Comparison of ENCODE assay signal across 1 cellular context in the genomic region with DNA sequence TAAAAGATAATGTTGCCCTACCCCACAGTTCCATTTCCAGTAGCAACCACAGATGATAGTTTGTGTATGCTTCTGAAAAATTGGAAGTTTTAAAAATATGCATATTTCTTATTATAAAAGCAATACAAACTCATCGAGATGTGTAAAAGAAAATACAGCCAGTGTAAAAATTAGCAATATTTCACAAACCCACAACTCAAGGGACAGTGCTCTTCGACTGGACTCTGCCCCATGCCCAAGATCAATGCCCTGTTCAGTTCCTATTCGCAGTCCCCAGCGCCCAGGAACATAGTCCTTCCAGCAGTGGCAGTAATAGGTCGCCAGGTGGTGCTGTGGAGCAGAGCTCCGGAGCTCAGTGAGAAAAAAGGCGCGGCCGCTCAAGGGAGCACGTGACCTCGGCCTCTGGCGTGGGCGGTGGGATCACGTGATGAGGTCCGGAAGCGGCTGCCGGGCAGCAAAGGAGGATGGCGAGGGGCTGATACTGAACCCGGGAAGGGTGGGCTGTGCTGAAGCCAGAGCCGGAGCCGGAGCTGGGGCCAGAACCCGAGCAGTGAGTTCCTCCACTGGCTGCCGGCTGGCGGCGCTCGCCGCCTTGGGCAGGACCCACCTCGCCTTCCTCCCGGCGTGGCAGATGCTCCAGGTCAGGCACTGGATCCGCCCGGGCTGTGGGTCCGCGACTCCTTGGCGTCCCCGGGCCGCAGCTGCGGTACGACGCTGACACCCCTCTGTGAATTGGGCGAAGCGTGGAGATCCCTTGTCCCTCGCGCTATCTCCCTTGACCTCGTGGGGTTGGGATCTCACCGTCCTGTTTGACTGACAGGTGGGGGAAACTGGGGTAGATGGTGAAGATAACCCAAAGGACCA.
TF ChIP-seq lines count a peak whose summit lies in the region.

A gene (plus strand): TSS at position 430 of the 864 bp plus-strand sequence. CDS start 11,190 bp downstream, outside the sequence.

TF ChIP-seq in HepG2, 621 proteins besides CTCF, POLR2A, EP300 and RAD21 (continued from another document and continues in another):
- TF ChIP-seq, protein P1, sequence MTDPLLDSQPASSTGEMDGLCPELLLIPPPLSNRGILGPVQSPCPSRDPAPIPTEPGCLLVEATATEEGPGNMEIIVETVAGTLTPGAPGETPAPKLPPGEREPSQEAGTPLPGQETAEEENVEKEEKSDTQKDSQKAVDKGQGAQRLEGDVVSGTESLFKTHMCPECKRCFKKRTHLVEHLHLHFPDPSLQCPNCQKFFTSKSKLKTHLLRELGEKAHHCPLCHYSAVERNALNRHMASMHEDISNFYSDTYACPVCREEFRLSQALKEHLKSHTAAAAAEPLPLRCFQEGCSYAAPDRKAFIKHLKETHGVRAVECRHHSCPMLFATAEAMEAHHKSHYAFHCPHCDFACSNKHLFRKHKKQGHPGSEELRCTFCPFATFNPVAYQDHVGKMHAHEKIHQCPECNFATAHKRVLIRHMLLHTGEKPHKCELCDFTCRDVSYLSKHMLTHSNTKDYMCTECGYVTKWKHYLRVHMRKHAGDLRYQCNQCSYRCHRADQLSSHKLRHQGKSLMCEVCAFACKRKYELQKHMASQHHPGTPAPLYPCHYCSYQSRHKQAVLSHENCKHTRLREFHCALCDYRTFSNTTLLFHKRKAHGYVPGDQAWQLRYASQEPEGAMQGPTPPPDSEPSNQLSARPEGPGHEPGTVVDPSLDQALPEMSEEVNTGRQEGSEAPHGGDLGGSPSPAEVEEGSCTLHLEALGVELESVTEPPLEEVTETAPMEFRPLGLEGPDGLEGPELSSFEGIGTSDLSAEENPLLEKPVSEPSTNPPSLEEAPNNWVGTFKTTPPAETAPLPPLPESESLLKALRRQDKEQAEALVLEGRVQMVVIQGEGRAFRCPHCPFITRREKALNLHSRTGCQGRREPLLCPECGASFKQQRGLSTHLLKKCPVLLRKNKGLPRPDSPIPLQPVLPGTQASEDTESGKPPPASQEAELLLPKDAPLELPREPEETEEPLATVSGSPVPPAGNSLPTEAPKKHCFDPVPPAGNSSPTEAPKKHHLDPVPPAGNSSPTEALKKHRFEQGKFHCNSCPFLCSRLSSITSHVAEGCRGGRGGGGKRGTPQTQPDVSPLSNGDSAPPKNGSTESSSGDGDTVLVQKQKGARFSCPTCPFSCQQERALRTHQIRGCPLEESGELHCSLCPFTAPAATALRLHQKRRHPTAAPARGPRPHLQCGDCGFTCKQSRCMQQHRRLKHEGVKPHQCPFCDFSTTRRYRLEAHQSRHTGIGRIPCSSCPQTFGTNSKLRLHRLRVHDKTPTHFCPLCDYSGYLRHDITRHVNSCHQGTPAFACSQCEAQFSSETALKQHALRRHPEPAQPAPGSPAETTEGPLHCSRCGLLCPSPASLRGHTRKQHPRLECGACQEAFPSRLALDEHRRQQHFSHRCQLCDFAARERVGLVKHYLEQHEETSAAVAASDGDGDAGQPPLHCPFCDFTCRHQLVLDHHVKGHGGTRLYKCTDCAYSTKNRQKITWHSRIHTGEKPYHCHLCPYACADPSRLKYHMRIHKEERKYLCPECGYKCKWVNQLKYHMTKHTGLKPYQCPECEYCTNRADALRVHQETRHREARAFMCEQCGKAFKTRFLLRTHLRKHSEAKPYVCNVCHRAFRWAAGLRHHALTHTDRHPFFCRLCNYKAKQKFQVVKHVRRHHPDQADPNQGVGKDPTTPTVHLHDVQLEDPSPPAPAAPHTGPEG (CRISPR knock-in tag; IDR thresholded peaks at IDR 0.05): no peak
- TF ChIP-seq SIX1 (CRISPR knock-in tag; IDR thresholded peaks at IDR 0.05; ENCODE audit: borderline replicate concordance) (no peak), ZSCAN31 (CRISPR knock-in tag; IDR thresholded peaks at IDR 0.05; ENCODE audit: low read depth) (peak; percentile 87; the same call in 1 of the 2 replicates), ESRRA (CRISPR knock-in tag; IDR thresholded peaks at IDR 0.05; ENCODE audit: low read depth) (no peak), ARNT (IDR thresholded peaks at IDR 0.05) (no peak), FOXP1 (IDR thresholded peaks at IDR 0.05) (no peak), FOXP1 (CRISPR knock-in tag; IDR thresholded peaks at IDR 0.05) (no peak), PRPF4 (IDR thresholded peaks at IDR 0.05; ENCODE audit: low read depth, low read length, poor library complexity, severe bottlenecking) (no peak), ZNF577 (CRISPR knock-in tag; IDR thresholded peaks at IDR 0.05; ENCODE audit: borderline replicate concordance, low read depth) (no peak), TCF7 (IDR thresholded peaks at IDR 0.05; ENCODE audit: low read depth) (peak; percentile 29; the same call in 1 of the 2 replicates), KDM3A (CRISPR knock-in tag; IDR thresholded peaks at IDR 0.05; ENCODE audit: low read depth) (peak; percentile 76; the same call in 1 of the 2 replicates), ZNF570 (CRISPR knock-in tag; IDR thresholded peaks at IDR 0.05; ENCODE audit: borderline replicate concordance) (no peak), ZNF136 (CRISPR knock-in tag; IDR thresholded peaks at IDR 0.05; ENCODE audit: low read depth) (0 out of 2 replicates have a peak, but pooled peaks have one; percentile 82), MTF2 (CRISPR knock-in tag; IDR thresholded peaks at IDR 0.05; ENCODE audit: borderline replicate concordance) (no peak), EED (CRISPR knock-in tag; IDR thresholded peaks at IDR 0.05) (peak; percentile 85), KDM5B (CRISPR knock-in tag; IDR thresholded peaks at IDR 0.05; ENCODE audit: borderline replicate concordance) (peak; percentile 63; the same call in 1 of the 2 replicates), BCL6 (CRISPR knock-in tag; IDR thresholded peaks at IDR 0.05) (peak; percentile 64), ZSCAN21 (CRISPR knock-in tag; IDR thresholded peaks at IDR 0.05; ENCODE audit: borderline replicate concordance) (peak; percentile 61; the same call in 1 of the 2 replicates)
- TF ChIP-seq, protein P2, sequence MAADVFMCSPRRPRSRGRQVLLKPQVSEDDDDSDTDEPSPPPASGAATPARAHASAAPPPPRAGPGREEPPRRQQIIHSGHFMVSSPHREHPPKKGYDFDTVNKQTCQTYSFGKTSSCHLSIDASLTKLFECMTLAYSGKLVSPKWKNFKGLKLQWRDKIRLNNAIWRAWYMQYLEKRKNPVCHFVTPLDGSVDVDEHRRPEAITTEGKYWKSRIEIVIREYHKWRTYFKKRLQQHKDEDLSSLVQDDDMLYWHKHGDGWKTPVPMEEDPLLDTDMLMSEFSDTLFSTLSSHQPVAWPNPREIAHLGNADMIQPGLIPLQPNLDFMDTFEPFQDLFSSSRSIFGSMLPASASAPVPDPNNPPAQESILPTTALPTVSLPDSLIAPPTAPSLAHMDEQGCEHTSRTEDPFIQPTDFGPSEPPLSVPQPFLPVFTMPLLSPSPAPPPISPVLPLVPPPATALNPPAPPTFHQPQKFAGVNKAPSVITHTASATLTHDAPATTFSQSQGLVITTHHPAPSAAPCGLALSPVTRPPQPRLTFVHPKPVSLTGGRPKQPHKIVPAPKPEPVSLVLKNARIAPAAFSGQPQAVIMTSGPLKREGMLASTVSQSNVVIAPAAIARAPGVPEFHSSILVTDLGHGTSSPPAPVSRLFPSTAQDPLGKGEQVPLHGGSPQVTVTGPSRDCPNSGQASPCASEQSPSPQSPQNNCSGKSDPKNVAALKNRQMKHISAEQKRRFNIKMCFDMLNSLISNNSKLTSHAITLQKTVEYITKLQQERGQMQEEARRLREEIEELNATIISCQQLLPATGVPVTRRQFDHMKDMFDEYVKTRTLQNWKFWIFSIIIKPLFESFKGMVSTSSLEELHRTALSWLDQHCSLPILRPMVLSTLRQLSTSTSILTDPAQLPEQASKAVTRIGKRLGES (CRISPR knock-in tag; IDR thresholded peaks at IDR 0.05; ENCODE audit: borderline replicate concordance): no peak
- TF ChIP-seq, protein P3, sequence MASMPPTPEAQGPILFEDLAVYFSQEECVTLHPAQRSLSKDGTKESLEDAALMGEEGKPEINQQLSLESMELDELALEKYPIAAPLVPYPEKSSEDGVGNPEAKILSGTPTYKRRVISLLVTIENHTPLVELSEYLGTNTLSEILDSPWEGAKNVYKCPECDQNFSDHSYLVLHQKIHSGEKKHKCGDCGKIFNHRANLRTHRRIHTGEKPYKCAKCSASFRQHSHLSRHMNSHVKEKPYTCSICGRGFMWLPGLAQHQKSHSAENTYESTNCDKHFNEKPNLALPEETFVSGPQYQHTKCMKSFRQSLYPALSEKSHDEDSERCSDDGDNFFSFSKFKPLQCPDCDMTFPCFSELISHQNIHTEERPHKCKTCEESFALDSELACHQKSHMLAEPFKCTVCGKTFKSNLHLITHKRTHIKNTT (CRISPR knock-in tag; IDR thresholded peaks at IDR 0.05): no peak
- TF ChIP-seq, protein P4, sequence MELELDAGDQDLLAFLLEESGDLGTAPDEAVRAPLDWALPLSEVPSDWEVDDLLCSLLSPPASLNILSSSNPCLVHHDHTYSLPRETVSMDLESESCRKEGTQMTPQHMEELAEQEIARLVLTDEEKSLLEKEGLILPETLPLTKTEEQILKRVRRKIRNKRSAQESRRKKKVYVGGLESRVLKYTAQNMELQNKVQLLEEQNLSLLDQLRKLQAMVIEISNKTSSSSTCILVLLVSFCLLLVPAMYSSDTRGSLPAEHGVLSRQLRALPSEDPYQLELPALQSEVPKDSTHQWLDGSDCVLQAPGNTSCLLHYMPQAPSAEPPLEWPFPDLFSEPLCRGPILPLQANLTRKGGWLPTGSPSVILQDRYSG (CRISPR knock-in tag; IDR thresholded peaks at IDR 0.05): no peak
- TF ChIP-seq, protein P5, sequence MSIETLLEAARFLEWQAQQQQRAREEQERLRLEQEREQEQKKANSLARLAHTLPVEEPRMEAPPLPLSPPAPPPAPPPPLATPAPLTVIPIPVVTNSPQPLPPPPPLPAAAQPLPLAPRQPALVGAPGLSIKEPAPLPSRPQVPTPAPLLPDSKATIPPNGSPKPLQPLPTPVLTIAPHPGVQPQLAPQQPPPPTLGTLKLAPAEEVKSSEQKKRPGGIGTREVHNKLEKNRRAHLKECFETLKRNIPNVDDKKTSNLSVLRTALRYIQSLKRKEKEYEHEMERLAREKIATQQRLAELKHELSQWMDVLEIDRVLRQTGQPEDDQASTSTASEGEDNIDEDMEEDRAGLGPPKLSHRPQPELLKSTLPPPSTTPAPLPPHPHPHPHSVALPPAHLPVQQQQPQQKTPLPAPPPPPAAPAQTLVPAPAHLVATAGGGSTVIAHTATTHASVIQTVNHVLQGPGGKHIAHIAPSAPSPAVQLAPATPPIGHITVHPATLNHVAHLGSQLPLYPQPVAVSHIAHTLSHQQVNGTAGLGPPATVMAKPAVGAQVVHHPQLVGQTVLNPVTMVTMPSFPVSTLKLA (IDR thresholded peaks at IDR 0.05): peak; percentile 67
- TF ChIP-seq, protein P6, sequence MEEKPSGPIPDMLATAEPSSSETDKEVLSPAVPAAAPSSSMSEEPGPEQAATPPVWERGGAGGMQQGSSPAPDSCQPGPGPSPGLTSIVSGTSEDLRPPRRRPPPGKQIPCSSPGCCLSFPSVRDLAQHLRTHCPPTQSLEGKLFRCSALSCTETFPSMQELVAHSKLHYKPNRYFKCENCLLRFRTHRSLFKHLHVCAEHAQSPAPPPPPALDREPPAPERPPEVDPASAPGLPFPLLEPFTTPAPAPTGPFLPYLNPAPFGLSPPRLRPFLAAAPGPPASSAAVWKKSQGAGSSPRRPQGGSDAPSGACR (CRISPR knock-in tag; IDR thresholded peaks at IDR 0.05): peak; percentile 55; the same call in 1 of the 2 replicates
- TF ChIP-seq, protein P7, sequence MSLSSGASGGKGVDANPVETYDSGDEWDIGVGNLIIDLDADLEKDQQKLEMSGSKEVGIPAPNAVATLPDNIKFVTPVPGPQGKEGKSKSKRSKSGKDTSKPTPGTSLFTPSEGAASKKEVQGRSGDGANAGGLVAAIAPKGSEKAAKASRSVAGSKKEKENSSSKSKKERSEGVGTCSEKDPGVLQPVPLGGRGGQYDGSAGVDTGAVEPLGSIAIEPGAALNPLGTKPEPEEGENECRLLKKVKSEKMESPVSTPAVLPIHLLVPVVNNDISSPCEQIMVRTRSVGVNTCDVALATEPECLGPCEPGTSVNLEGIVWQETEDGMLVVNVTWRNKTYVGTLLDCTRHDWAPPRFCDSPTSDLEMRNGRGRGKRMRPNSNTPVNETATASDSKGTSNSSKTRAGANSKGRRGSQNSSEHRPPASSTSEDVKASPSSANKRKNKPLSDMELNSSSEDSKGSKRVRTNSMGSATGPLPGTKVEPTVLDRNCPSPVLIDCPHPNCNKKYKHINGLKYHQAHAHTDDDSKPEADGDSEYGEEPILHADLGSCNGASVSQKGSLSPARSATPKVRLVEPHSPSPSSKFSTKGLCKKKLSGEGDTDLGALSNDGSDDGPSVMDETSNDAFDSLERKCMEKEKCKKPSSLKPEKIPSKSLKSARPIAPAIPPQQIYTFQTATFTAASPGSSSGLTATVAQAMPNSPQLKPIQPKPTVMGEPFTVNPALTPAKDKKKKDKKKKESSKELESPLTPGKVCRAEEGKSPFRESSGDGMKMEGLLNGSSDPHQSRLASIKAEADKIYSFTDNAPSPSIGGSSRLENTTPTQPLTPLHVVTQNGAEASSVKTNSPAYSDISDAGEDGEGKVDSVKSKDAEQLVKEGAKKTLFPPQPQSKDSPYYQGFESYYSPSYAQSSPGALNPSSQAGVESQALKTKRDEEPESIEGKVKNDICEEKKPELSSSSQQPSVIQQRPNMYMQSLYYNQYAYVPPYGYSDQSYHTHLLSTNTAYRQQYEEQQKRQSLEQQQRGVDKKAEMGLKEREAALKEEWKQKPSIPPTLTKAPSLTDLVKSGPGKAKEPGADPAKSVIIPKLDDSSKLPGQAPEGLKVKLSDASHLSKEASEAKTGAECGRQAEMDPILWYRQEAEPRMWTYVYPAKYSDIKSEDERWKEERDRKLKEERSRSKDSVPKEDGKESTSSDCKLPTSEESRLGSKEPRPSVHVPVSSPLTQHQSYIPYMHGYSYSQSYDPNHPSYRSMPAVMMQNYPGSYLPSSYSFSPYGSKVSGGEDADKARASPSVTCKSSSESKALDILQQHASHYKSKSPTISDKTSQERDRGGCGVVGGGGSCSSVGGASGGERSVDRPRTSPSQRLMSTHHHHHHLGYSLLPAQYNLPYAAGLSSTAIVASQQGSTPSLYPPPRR (CRISPR knock-in tag; IDR thresholded peaks at IDR 0.05; ENCODE audit: borderline replicate concordance): no peak
- TF ChIP-seq, protein P8, sequence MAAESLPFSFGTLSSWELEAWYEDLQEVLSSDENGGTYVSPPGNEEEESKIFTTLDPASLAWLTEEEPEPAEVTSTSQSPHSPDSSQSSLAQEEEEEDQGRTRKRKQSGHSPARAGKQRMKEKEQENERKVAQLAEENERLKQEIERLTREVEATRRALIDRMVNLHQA (CRISPR knock-in tag; IDR thresholded peaks at IDR 0.05): no peak
- TF ChIP-seq, protein P9, sequence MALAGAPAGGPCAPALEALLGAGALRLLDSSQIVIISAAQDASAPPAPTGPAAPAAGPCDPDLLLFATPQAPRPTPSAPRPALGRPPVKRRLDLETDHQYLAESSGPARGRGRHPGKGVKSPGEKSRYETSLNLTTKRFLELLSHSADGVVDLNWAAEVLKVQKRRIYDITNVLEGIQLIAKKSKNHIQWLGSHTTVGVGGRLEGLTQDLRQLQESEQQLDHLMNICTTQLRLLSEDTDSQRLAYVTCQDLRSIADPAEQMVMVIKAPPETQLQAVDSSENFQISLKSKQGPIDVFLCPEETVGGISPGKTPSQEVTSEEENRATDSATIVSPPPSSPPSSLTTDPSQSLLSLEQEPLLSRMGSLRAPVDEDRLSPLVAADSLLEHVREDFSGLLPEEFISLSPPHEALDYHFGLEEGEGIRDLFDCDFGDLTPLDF (CRISPR knock-in tag; IDR thresholded peaks at IDR 0.05): peak; percentile 96
- TF ChIP-seq, protein P10, sequence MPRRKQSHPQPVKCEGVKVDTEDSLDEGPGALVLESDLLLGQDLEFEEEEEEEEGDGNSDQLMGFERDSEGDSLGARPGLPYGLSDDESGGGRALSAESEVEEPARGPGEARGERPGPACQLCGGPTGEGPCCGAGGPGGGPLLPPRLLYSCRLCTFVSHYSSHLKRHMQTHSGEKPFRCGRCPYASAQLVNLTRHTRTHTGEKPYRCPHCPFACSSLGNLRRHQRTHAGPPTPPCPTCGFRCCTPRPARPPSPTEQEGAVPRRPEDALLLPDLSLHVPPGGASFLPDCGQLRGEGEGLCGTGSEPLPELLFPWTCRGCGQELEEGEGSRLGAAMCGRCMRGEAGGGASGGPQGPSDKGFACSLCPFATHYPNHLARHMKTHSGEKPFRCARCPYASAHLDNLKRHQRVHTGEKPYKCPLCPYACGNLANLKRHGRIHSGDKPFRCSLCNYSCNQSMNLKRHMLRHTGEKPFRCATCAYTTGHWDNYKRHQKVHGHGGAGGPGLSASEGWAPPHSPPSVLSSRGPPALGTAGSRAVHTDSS (CRISPR knock-in tag; conservative IDR thresholded peaks at IDR 0.05): no peak
